Comparison of ENCODE assay signal across 1 cellular context in the genomic region with DNA sequence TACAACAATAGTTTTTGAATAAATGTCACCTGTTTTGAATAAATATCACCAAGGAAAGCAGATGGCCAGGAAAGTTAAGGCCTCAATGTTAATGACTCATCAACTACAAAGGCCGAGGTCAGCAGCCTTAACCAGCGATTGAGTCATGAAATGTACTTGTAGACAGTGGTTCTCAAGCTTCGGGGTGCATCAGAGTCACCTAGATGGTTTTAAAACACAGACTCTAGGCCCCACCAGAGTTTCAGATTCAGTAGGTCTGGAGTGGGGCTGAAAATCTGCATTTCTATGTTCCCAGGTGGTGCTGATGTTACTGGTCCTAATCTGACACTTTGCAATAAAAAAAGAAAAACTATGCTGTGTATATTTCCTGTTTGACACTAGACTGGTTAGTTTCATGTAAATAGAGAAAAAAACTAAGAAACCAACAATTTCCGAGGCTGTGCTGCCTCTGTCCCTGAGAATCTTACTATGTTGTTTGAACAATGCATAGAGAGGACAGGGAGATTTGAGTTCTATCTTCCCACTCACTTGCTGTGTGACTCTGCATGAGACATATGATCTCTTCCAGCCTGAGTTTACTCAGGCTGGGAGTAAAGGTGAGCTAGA.
TF ChIP-seq lines count a peak whose summit lies in the region.

No MANE protein-coding gene starts in this region.

TF ChIP-seq in HepG2, 621 proteins besides CTCF, POLR2A, EP300 and RAD21:
- no peak for TF ChIP-seq ZFP90 (CRISPR knock-in tag; IDR thresholded peaks at IDR 0.05; ENCODE audit: borderline replicate concordance)
- no peak for TF ChIP-seq CBFB (CRISPR knock-in tag; IDR thresholded peaks at IDR 0.05)
- TF ChIP-seq ZFP37 (CRISPR knock-in tag; IDR thresholded peaks at IDR 0.05; ENCODE audit: borderline replicate concordance) = no peak
- TF ChIP-seq FOSL2 (CRISPR knock-in tag; IDR thresholded peaks at IDR 0.05) = peak; percentile 91
- TF ChIP-seq MAFK (conservative IDR thresholded peaks at IDR 0.05 in 1 of 2, IDR thresholded peaks at IDR 0.05 in 1 of 2; ENCODE audit: low read length in 2 of 2) = peak; percentile 57 to 64; a peak in 3 of 4 replicates
- TF ChIP-seq DR1 (CRISPR knock-in tag; IDR thresholded peaks at IDR 0.05) = no peak
- TF ChIP-seq MTA3 (CRISPR knock-in tag; IDR thresholded peaks at IDR 0.05) = no peak
- TF ChIP-seq ZKSCAN8 (CRISPR knock-in tag; IDR thresholded peaks at IDR 0.05; ENCODE audit: borderline replicate concordance) = no peak
- no peak for TF ChIP-seq ZNF264 (CRISPR knock-in tag; IDR thresholded peaks at IDR 0.05)
- TF ChIP-seq KDM3A (CRISPR knock-in tag; IDR thresholded peaks at IDR 0.05; ENCODE audit: low read depth) = no peak
- TF ChIP-seq TBX2 (CRISPR knock-in tag; IDR thresholded peaks at IDR 0.05; ENCODE audit: borderline replicate concordance) = no peak
- 0 out of 2 replicates have a peak, but pooled peaks have one; percentile 7 for TF ChIP-seq NFE2L2 (IDR thresholded peaks at IDR 0.05; ENCODE audit: low read length)
- TF ChIP-seq ZNF724P (CRISPR knock-in tag; IDR thresholded peaks at IDR 0.05; ENCODE audit: borderline replicate concordance) = no peak
- TF ChIP-seq, protein P1, sequence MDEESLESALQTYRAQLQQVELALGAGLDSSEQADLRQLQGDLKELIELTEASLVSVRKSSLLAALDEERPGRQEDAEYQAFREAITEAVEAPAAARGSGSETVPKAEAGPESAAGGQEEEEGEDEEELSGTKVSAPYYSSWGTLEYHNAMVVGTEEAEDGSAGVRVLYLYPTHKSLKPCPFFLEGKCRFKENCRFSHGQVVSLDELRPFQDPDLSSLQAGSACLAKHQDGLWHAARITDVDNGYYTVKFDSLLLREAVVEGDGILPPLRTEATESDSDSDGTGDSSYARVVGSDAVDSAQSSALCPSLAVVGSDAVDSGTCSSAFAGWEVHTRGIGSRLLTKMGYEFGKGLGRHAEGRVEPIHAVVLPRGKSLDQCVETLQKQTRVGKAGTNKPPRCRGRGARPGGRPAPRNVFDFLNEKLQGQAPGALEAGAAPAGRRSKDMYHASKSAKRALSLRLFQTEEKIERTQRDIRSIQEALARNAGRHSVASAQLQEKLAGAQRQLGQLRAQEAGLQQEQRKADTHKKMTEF (CRISPR knock-in tag; IDR thresholded peaks at IDR 0.05) = 0 out of 2 replicates have a peak, but pooled peaks have one; percentile 4
- TF ChIP-seq ZNF615 (CRISPR knock-in tag; IDR thresholded peaks at IDR 0.05; ENCODE audit: borderline replicate concordance) = no peak
- TF ChIP-seq MTERF4 (CRISPR knock-in tag; IDR thresholded peaks at IDR 0.05) = no peak
- TF ChIP-seq ZNF644 (CRISPR knock-in tag; IDR thresholded peaks at IDR 0.05; ENCODE audit: low read depth) = 0 out of 2 replicates have a peak, but pooled peaks have one; percentile 13
- TF ChIP-seq GABPA (IDR thresholded peaks at IDR 0.05; ENCODE audit: low read depth, low read length) = no peak
- no peak for TF ChIP-seq GABPA (CRISPR knock-in tag; IDR thresholded peaks at IDR 0.05; ENCODE audit: low read depth)
- TF ChIP-seq ZNF605 (CRISPR knock-in tag; IDR thresholded peaks at IDR 0.05) = no peak
- no peak for TF ChIP-seq RFXAP (CRISPR knock-in tag; IDR thresholded peaks at IDR 0.05; ENCODE audit: borderline replicate concordance)
- no peak for TF ChIP-seq TARDBP (CRISPR knock-in tag; IDR thresholded peaks at IDR 0.05)
- peak; percentile 64 for TF ChIP-seq MAFF (IDR thresholded peaks at IDR 0.05; ENCODE audit: low read depth, low read length)
- TF ChIP-seq ZNF317 (CRISPR knock-in tag; IDR thresholded peaks at IDR 0.05) = 0 out of 2 replicates have a peak, but pooled peaks have one; percentile 72
- TF ChIP-seq, protein P2, sequence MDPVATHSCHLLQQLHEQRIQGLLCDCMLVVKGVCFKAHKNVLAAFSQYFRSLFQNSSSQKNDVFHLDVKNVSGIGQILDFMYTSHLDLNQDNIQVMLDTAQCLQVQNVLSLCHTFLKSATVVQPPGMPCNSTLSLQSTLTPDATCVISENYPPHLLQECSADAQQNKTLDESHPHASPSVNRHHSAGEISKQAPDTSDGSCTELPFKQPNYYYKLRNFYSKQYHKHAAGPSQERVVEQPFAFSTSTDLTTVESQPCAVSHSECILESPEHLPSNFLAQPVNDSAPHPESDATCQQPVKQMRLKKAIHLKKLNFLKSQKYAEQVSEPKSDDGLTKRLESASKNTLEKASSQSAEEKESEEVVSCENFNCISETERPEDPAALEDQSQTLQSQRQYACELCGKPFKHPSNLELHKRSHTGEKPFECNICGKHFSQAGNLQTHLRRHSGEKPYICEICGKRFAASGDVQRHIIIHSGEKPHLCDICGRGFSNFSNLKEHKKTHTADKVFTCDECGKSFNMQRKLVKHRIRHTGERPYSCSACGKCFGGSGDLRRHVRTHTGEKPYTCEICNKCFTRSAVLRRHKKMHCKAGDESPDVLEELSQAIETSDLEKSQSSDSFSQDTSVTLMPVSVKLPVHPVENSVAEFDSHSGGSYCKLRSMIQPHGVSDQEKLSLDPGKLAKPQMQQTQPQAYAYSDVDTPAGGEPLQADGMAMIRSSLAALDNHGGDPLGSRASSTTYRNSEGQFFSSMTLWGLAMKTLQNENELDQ (CRISPR knock-in tag; IDR thresholded peaks at IDR 0.05; ENCODE audit: borderline replicate concordance) = no peak
- TF ChIP-seq, protein P3, sequence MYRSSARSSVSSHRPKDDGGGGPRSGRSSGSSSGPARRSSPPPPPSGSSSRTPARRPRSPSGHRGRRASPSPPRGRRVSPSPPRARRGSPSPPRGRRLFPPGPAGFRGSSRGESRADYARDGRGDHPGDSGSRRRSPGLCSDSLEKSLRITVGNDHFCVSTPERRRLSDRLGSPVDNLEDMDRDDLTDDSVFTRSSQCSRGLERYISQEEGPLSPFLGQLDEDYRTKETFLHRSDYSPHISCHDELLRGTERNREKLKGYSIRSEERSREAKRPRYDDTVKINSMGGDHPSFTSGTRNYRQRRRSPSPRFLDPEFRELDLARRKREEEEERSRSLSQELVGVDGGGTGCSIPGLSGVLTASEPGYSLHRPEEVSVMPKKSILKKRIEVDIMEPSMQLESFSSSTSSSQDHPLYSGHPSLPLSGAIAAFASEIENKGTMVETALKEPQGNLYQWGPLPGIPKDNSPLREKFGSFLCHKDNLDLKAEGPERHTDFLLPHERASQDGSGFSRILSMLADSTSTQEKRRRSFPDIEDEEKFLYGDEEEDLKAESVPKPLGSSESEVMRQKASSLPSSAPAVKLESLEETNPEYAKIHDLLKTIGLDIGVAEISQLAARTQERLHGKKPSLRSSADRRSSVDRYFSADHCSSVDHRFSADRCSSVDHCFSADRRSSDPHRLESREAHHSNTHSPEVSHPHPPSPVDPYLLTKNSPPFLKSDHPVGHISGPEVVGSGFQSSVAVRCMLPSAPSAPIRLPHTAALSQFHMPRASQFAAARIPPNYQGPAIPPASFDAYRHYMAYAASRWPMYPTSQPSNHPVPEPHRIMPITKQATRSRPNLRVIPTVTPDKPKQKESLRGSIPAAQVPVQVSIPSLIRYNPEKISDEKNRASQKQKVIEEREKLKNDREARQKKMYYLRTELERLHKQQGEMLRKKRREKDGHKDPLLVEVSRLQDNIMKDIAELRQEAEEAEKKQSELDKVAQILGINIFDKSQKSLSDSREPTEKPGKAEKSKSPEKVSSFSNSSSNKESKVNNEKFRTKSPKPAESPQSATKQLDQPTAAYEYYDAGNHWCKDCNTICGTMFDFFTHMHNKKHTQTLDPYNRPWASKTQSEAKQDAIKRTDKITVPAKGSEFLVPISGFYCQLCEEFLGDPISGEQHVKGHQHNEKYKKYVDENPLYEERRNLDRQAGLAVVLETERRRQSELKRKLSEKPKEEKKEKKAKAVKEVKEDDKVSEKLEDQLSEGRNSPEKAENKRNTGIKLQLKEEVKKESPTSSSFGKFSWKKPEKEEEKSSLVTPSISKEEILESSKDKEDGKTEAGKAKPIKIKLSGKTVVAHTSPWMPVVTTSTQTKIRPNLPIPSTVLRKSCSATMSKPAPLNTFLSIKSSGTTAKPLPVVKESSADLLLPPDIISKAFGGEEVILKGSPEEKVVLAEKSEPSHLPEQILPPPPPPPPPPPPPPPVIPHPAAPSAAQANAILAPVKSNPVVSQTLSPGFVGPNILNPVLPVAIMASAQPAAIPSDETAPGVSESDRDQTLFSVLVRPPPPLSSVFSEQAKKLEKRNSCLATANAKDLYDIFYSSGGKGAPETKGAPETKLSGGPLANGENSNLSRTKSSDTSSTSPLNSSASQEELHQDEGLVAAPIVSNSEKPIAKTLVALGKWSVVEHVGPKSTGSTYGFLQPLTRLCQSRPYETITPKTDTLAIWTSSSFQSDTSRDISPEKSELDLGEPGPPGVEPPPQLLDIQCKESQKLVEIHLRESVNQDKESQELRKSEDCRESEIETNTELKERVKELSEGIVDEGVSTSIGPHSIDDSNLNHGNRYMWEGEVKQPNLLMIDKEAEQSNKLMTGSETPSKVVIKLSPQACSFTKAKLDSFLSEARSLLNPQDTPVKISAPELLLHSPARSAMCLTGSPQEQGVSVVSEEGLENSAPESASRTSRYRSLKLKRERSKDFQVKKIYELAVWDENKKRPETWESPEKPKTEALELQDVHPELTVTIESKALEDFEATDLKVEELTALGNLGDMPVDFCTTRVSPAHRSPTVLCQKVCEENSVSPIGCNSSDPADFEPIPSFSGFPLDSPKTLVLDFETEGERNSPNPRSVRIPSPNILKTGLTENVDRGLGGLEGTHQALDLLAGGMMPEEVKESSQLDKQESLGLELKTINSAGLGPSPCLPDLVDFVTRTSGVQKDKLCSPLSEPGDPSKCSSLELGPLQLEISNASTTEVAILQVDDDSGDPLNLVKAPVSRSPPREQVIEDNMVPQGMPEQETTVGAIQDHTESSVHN (CRISPR knock-in tag; IDR thresholded peaks at IDR 0.05) = no peak
- 0 out of 2 replicates have a peak, but pooled peaks have one; percentile 28 for TF ChIP-seq SAP130 (CRISPR knock-in tag; IDR thresholded peaks at IDR 0.05; ENCODE audit: low read depth)
- TF ChIP-seq FOXJ3 (CRISPR knock-in tag; IDR thresholded peaks at IDR 0.05; ENCODE audit: borderline replicate concordance) = no peak
- TF ChIP-seq ZBTB4 (CRISPR knock-in tag; IDR thresholded peaks at IDR 0.05; ENCODE audit: borderline replicate concordance) = no peak
- TF ChIP-seq BRCA1 (CRISPR knock-in tag; IDR thresholded peaks at IDR 0.05) = no peak
- no peak for TF ChIP-seq ZNF652 (CRISPR knock-in tag; IDR thresholded peaks at IDR 0.05; ENCODE audit: borderline replicate concordance, low read depth)
- TF ChIP-seq AKAP8 (CRISPR knock-in tag; IDR thresholded peaks at IDR 0.05) = no peak
- no peak for TF ChIP-seq ZNF607 (CRISPR knock-in tag; IDR thresholded peaks at IDR 0.05; ENCODE audit: borderline replicate concordance)
- no peak for TF ChIP-seq IRF9 (CRISPR knock-in tag; IDR thresholded peaks at IDR 0.05; ENCODE audit: borderline replicate concordance)
- TF ChIP-seq PHF21A (CRISPR knock-in tag; IDR thresholded peaks at IDR 0.05) = no peak
- no peak for TF ChIP-seq ZNF577 (CRISPR knock-in tag; IDR thresholded peaks at IDR 0.05; ENCODE audit: borderline replicate concordance, low read depth)
- TF ChIP-seq, protein P4, sequence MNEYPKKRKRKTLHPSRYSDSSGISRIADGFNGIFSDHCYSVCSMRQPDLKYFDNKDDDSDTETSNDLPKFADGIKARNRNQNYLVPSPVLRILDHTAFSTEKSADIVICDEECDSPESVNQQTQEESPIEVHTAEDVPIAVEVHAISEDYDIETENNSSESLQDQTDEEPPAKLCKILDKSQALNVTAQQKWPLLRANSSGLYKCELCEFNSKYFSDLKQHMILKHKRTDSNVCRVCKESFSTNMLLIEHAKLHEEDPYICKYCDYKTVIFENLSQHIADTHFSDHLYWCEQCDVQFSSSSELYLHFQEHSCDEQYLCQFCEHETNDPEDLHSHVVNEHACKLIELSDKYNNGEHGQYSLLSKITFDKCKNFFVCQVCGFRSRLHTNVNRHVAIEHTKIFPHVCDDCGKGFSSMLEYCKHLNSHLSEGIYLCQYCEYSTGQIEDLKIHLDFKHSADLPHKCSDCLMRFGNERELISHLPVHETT (CRISPR knock-in tag; conservative IDR thresholded peaks at IDR 0.05) = no peak
- TF ChIP-seq ZNF792 (CRISPR knock-in tag; IDR thresholded peaks at IDR 0.05) = no peak
